8 cellular contexts compared by ENCODE assay signal in genomic region chr12:16605666-16606116, GRCh38. TPM values are rescaled to one million over a fixed set of nuclear protein-coding genes. Genes with fewer than 3 reads are reported as not detected.
DNase-seq lines count a peak whose midpoint lies in the region; ATAC-seq, FAIRE-seq and TF ChIP-seq lines count a peak whose summit lies in the region.

No MANE protein-coding gene starts in this region.

- peak; percentile 52 for ATAC-seq in left lobe of liver

- H3K4me3 ChIP-seq in astrocyte of the spinal cord (ENCODE audit: low read depth, low read length), result peak overlapping the region; percentile 42

- DNase-seq in Daoy (ENCODE audit: low read depth) (peak; percentile 45), NCI-H1105 (lab: John Stamatoyannopoulos, UW) (peak; percentile 41), astrocyte of the spinal cord (ENCODE audit: low read depth, low spot score) (no peak), left lobe of liver (ENCODE audit: low spot score) (no peak), urothelium cell line (ENCODE audit: low spot score) (peak; percentile 33), NCI-H2196 treated with DMSO at 0.1 percent for 48 hours (lab: John Stamatoyannopoulos, UW; ENCODE audit: unreplicated experiment) (no peak)
- no peak for DNase-seq in effector CD4-positive, alpha-beta T cell
- DNase-seq in stimulated activated CD8-positive, alpha-beta memory T cell treated with anti-CD3 and anti-CD28 coated beads, Interleukin-4, amount 100 ng/mL, for 48 hours, result no peak

- in situ Hi-C loops in astrocyte of the spinal cord (cut with HindIII; ENCODE audit: low sequenced_read_pairs), result no loop called here

- no peak for FAIRE-seq in urothelium cell line (lab: Jason Lieb, UNC)

- no peak for TF ChIP-seq CTCF in astrocyte of the spinal cord (IDR thresholded peaks at IDR 0.05; ENCODE audit: low read depth, low read length)

RNA-seq across cellular contexts. Expression of gene LMO3, which starts 0.3 kb away (rescaled TPM):
- total RNA-seq in Daoy (2014; rRNA removed; shearing (Covaris generic)), result 0.33 and 1.1 TPM in 2 replicates
- 0.15 TPM for total RNA-seq in left lobe of liver

Comparison
In these comparisons a context has a peak if more than half of its experiments do, and no peak if none do; other contexts are left out.
1. DNase-seq: peak in Daoy (single experiment), NCI-H1105 (single experiment) and urothelium cell line (single experiment); none in astrocyte of the spinal cord (single experiment), left lobe of liver (single experiment), effector CD4-positive, alpha-beta T cell (single experiment), stimulated activated CD8-positive, alpha-beta memory T cell treated with anti-CD3 and anti-CD28 coated beads, Interleukin-4, amount 100 ng/mL, for 48 hours (single experiment) and NCI-H2196 treated with DMSO at 0.1 percent for 48 hours (single experiment).